ENCODE assay signal across 13 cellular contexts in genomic region chr2:217247511-217247910, GRCh38.
DNase-seq lines count a peak whose midpoint lies in the region; ATAC-seq lines count a peak whose summit lies in the region.
"Had no signal": no experiment of that assay in that cellular context is flagged by ENCODE, and none has a peak within 500 bp of the region (broad histone marks: within the 10 kb centered on the region; RNA-seq: fewer than 3 reads in every experiment).

No MANE protein-coding gene starts in this region.

- H2AK5ac ChIP-seq in mesenchymal stem cell (ENCODE audit: low read length, severe bottlenecking) = peak overlapping the region; percentile 21

- H3K4me3 ChIP-seq in mesenchymal stem cell (ENCODE audit: insufficient read depth in 1 of 2, low read depth in 1 of 2, low read length in 2 of 2) (no peak overlapping the region), skeletal muscle tissue (ENCODE audit: low read length in 3 of 3) (peak overlapping the region in 2 of 3 donors; percentile 30 to 49)

- no peak overlapping the region for H3K4me2 ChIP-seq in mesenchymal stem cell (ENCODE audit: low read length, poor library complexity, severe bottlenecking)

- no peak overlapping the region for H2AFZ ChIP-seq in mesenchymal stem cell (ENCODE audit: low read depth, low read length)

- H4K91ac ChIP-seq in mesenchymal stem cell (ENCODE audit: low read length) = no peak overlapping the region

- H3K4me1 ChIP-seq in mesenchymal stem cell (ENCODE audit: control insufficient read depth, insufficient read depth, low read depth, low read length) = peaks cover 3% of the 10 kb centered on the region
- peaks cover 24 to 47% (median 28%) of the 10 kb centered on the region in 3 donors for H3K4me1 ChIP-seq in skeletal muscle tissue (ENCODE audit: control insufficient read depth in 3 of 3, insufficient read depth in 3 of 3, low read length in 3 of 3)

- H3K4me3 Mint-ChIP-seq in activated CD4-positive, alpha-beta T cell treated with anti-CD3 and anti-CD28 coated beads, Interleukin-2, amount 10 ng/mL, durations not matched to agents 7 days and 5 days = no peak overlapping the region
- H3K4me3 Mint-ChIP-seq: activated naive CD4-positive, alpha-beta T cell treated with anti-CD3 and anti-CD28 coated beads, Interleukin-2, amount 10 ng/mL, durations not matched to agents 7 days and 5 days had no signal

- H3K9me3 ChIP-seq in mesenchymal stem cell (ENCODE audit: control insufficient read depth, low read length) = no peaks in the 10 kb centered on the region
- no peaks in the 10 kb centered on the region for H3K9me3 ChIP-seq in skeletal muscle tissue (ENCODE audit: control insufficient read depth in 3 of 3, low read length in 3 of 3)

- no peak overlapping the region for H3K27ac ChIP-seq in mesenchymal stem cell (ENCODE audit: low read length, poor library complexity, severe bottlenecking)
- peak overlapping the region; percentile 93 for H3K27ac ChIP-seq in skeletal muscle tissue (ENCODE audit: low read depth, low read length)
- H3K27ac ChIP-seq: brain microvascular endothelial cell had no signal

- H4K8ac ChIP-seq in mesenchymal stem cell (ENCODE audit: low read length) = peak overlapping the region; percentile 50

- ATAC-seq in HG02852 (IDR thresholded peaks at IDR 0.05; ENCODE audit: unreplicated experiment) = no peak

- no peak overlapping the region for H3K27ac Mint-ChIP-seq in activated CD4-positive, alpha-beta T cell treated with anti-CD3 and anti-CD28 coated beads, Interleukin-2, amount 10 ng/mL, durations not matched to agents 7 days and 5 days
- H3K27ac Mint-ChIP-seq: activated naive CD4-positive, alpha-beta T cell treated with anti-CD3 and anti-CD28 coated beads, Interleukin-2, amount 10 ng/mL, durations not matched to agents 7 days and 5 days had no signal

- CTCF ChIA-PET in activated CD4-positive, alpha-beta T cell treated with anti-CD3 and anti-CD28 coated beads, Interleukin-2, amount 10 ng/mL, durations not matched to agents 7 days and 5 days (lab: Charles Lee) = no interaction called here

- H2BK5ac ChIP-seq in mesenchymal stem cell (ENCODE audit: low read depth, low read length, poor library complexity, severe bottlenecking) = no peak overlapping the region

- no peaks in the 10 kb centered on the region for H3K79me1 ChIP-seq in mesenchymal stem cell (replicated peaks; ENCODE audit: low read length, poor library complexity, severe bottlenecking)

- DNase-seq in CMK (ENCODE audit: low read depth) = peak; percentile 61
- DNase-seq in SK-N-DZ (ENCODE audit: low spot score) = peak; percentile 48
- no peak for DNase-seq in mesenchymal stem cell
- DNase-seq in hypothalamus (lab: John Stamatoyannopoulos, UW) = no peak
- no peak for DNase-seq in foreskin melanocyte
- no peak for DNase-seq in activated CD4-positive, alpha-beta T cell treated with anti-CD3 and anti-CD28 coated beads, Interleukin-2, amount 10 ng/mL, durations not matched to agents 7 days and 5 days
- DNase-seq: activated CD4-positive, CD25-positive, alpha-beta regulatory T cell treated with anti-CD3 and anti-CD28 coated beads, Interleukin-2, amount 50 U/mL, for 72 hours; activated naive CD4-positive, alpha-beta T cell treated with anti-CD3 and anti-CD28 coated beads, Interleukin-2, amount 10 ng/mL, durations not matched to agents 7 days and 5 days; brain microvascular endothelial cell; Calu3; RPMI8226 had no signal

- peak overlapping the region; percentile 12 to 74 for H3K18ac ChIP-seq in mesenchymal stem cell (ENCODE audit: low read depth in 1 of 2, low read length in 2 of 2)

- H3K36me3 ChIP-seq in mesenchymal stem cell (ENCODE audit: control insufficient read depth in 1 of 2, insufficient read depth in 2 of 2, low read depth in 1 of 2, low read length in 2 of 2) (no peaks in the 10 kb centered on the region), skeletal muscle tissue (ENCODE audit: control insufficient read depth in 3 of 3, insufficient read depth in 3 of 3, low read length in 3 of 3) (no peaks in the 10 kb centered on the region)
- H3K36me3 ChIP-seq: brain microvascular endothelial cell had no signal

- WGBS in mesenchymal stem cell = 79% methylated on average over 8 of the region's 8 CpGs

- H2BK120ac ChIP-seq in mesenchymal stem cell (ENCODE audit: low read depth, low read length) = no peak overlapping the region

- H3K36me3 Mint-ChIP-seq in activated CD4-positive, alpha-beta T cell treated with anti-CD3 and anti-CD28 coated beads, Interleukin-2, amount 10 ng/mL, durations not matched to agents 7 days and 5 days (ENCODE audit: low read depth) = no peaks in the 10 kb centered on the region
- H3K36me3 Mint-ChIP-seq: activated naive CD4-positive, alpha-beta T cell treated with anti-CD3 and anti-CD28 coated beads, Interleukin-2, amount 10 ng/mL, durations not matched to agents 7 days and 5 days had no signal

- H3K14ac ChIP-seq in mesenchymal stem cell (ENCODE audit: low read length in 2 of 2) = no peak overlapping the region

- H3K9ac ChIP-seq in mesenchymal stem cell (ENCODE audit: low read length) = no peak overlapping the region
- H3K9ac ChIP-seq in skeletal muscle tissue (ENCODE audit: low read depth in 1 of 3, low read length in 3 of 3) = peak overlapping the region; percentile 67 to 73 (median 69)

- H2BK12ac ChIP-seq in mesenchymal stem cell (ENCODE audit: low read length in 2 of 2) = peak overlapping the region; percentile 59 to 62

- no peaks in the 10 kb centered on the region for H3K9me3 Mint-ChIP-seq in activated CD4-positive, alpha-beta T cell treated with anti-CD3 and anti-CD28 coated beads, Interleukin-2, amount 10 ng/mL, durations not matched to agents 7 days and 5 days
- H3K9me3 Mint-ChIP-seq: activated naive CD4-positive, alpha-beta T cell treated with anti-CD3 and anti-CD28 coated beads, Interleukin-2, amount 10 ng/mL, durations not matched to agents 7 days and 5 days had no signal

- H2BK15ac ChIP-seq in mesenchymal stem cell (ENCODE audit: low read depth, poor library complexity, severe bottlenecking) = no peak overlapping the region

- peak overlapping the region in 1 of 2 experiments; percentile 1 for H3K4ac ChIP-seq in mesenchymal stem cell (ENCODE audit: low read depth in 1 of 2, low read length in 2 of 2)

- no peak overlapping the region for H3K23ac ChIP-seq in mesenchymal stem cell (ENCODE audit: low read length in 2 of 2)

- H3K27me3 Mint-ChIP-seq in activated CD4-positive, alpha-beta T cell treated with anti-CD3 and anti-CD28 coated beads, Interleukin-2, amount 10 ng/mL, durations not matched to agents 7 days and 5 days = peaks cover 8% of the 10 kb centered on the region

- POLR2A ChIA-PET in activated CD4-positive, alpha-beta T cell treated with anti-CD3 and anti-CD28 coated beads, Interleukin-2, amount 10 ng/mL, durations not matched to agents 7 days and 5 days (lab: Charles Lee) = no interaction called here

- H3K4me1 Mint-ChIP-seq in activated CD4-positive, alpha-beta T cell treated with anti-CD3 and anti-CD28 coated beads, Interleukin-2, amount 10 ng/mL, durations not matched to agents 7 days and 5 days = peaks cover 2% of the 10 kb centered on the region
- H3K4me1 Mint-ChIP-seq: activated naive CD4-positive, alpha-beta T cell treated with anti-CD3 and anti-CD28 coated beads, Interleukin-2, amount 10 ng/mL, durations not matched to agents 7 days and 5 days had no signal

- H3K27me3 ChIP-seq in mesenchymal stem cell (ENCODE audit: control insufficient read depth in 1 of 2, insufficient read depth in 1 of 2, low read length in 2 of 2) = no peaks in the 10 kb centered on the region
- H3K27me3 ChIP-seq in skeletal muscle tissue (ENCODE audit: control insufficient read depth in 3 of 3, insufficient read depth in 3 of 3, low read length in 3 of 3) = no peaks in the 10 kb centered on the region
- H3K27me3 ChIP-seq: brain microvascular endothelial cell had no signal

Comparison
In these comparisons a context has a peak if more than half of its experiments do, and no peak if none do; other contexts are left out.
1. DNase-seq: peak in CMK (single experiment) and SK-N-DZ (single experiment); none in mesenchymal stem cell (single experiment), hypothalamus (0 of 51), foreskin melanocyte (single experiment) and activated CD4-positive, alpha-beta T cell treated with anti-CD3 and anti-CD28 coated beads, Interleukin-2, amount 10 ng/mL, durations not matched to agents 7 days and 5 days (single experiment).
2. H3K4me3 ChIP-seq: peak in skeletal muscle tissue (2 of 3); none in mesenchymal stem cell (0 of 2).